In genomic region chr5:54159153-54159836, GRCh38 we compare ENCODE assay signal across 11 cellular contexts.
A peak's percentile ranks its signal among the peaks of the same experiment; 100 is the strongest.
DNase-seq lines count a peak whose midpoint lies in the region; ATAC-seq and TF ChIP-seq lines count a peak whose summit lies in the region.
"Had no signal": no experiment of that assay in that cellular context is flagged by ENCODE, and none has a peak within 500 bp of the region (broad histone marks: within the 10 kb centered on the region; RNA-seq: fewer than 3 reads in every experiment).

No MANE protein-coding gene starts in this region.

- TF ChIP-seq CTCF in C4-2B (conservative IDR thresholded peaks at IDR 0.05): peak; percentile 13; the same call in 1 of the 2 replicates
- peak; percentile 3 for TF ChIP-seq CTCF in fibroblast of mammary gland (conservative IDR thresholded peaks at IDR 0.05; ENCODE audit: control insufficient read depth, insufficient read depth, low read depth, low read length)

- H3K36me3 ChIP-seq in effector memory CD4-positive, alpha-beta T cell (ENCODE audit: control insufficient read depth, insufficient read depth, low read length): no peaks in the 10 kb centered on the region

- no peak overlapping the region for H3K4me3 ChIP-seq in fibroblast of mammary gland (ENCODE audit: control insufficient read depth, low read depth, low read length)
- no peak overlapping the region for H3K4me3 ChIP-seq in effector memory CD4-positive, alpha-beta T cell (ENCODE audit: insufficient read depth, low read depth, low read length, poor library complexity, severe bottlenecking)

- no peak overlapping the region for H3K27ac ChIP-seq in C4-2B
- no peak overlapping the region for H3K27ac ChIP-seq in effector memory CD4-positive, alpha-beta T cell (ENCODE audit: insufficient read depth, low read length, poor library complexity, severe bottlenecking)

- no peaks in the 10 kb centered on the region for H3K4me1 ChIP-seq in effector memory CD4-positive, alpha-beta T cell (ENCODE audit: control insufficient read depth, insufficient read depth, low read length, poor library complexity, severe bottlenecking)

- peak; percentile 32 for DNase-seq in NAMALWA (ENCODE audit: low spot score)
- peak; percentile 49 for DNase-seq in fibroblast of mammary gland (ENCODE audit: low read depth)
- no peak for DNase-seq in NCI-H2196 (lab: John Stamatoyannopoulos, UW; ENCODE audit: unreplicated experiment)
- no peak for DNase-seq in NCI-H510A treated with DMSO at 0.1 percent for 48 hours (lab: John Stamatoyannopoulos, UW)
- DNase-seq in activated CD4-positive, alpha-beta T cell treated with anti-CD3 and anti-CD28 coated beads, Interleukin-2, amount 50 U/mL, for 4 hours: no peak
- DNase-seq in effector memory CD4-positive, alpha-beta T cell: no peak
- DNase-seq: activated T-cell treated with anti-CD3 and anti-CD28 coated beads, Interleukin-2, amount 50 U/mL, for 4 hours; DMS79 treated with DMSO at 0.1 percent for 48 hours; nucleus accumbens had no signal

- no peaks in the 10 kb centered on the region for H3K27me3 ChIP-seq in effector memory CD4-positive, alpha-beta T cell (replicated peaks; ENCODE audit: control insufficient read depth, insufficient read depth, low read length, poor library complexity, severe bottlenecking)

- H3K9me3 ChIP-seq in effector memory CD4-positive, alpha-beta T cell (ENCODE audit: control insufficient read depth, low read length): no peaks in the 10 kb centered on the region

- peak; percentile 95 for ATAC-seq in GM21423 (IDR thresholded peaks at IDR 0.05; ENCODE audit: unreplicated experiment)
- ATAC-seq: activated T-cell treated with anti-CD3 and anti-CD28 coated beads, Interleukin-2, amount 50 U/mL, for 4 hours had no signal

Comparison
In these comparisons a context has a peak if more than half of its experiments do, and no peak if none do; other contexts are left out.
1. DNase-seq: peak in NAMALWA (single experiment) and fibroblast of mammary gland (single experiment); none in NCI-H2196 (single experiment), NCI-H510A treated with DMSO at 0.1 percent for 48 hours (single experiment), activated CD4-positive, alpha-beta T cell treated with anti-CD3 and anti-CD28 coated beads, Interleukin-2, amount 50 U/mL, for 4 hours (0 of 2) and effector memory CD4-positive, alpha-beta T cell (0 of 3).